In genomic region chr1:33007190-33008050, GRCh38 we compare ENCODE assay signal across 8 cellular contexts. TPM values are rescaled to one million over a fixed set of nuclear protein-coding genes. Genes with fewer than 3 reads are reported as not detected.
DNase-seq lines count a peak whose midpoint lies in the region; ATAC-seq and TF ChIP-seq lines count a peak whose summit lies in the region.

No MANE protein-coding gene starts in this region.

- H3K27ac ChIP-seq in heart left ventricle, result peak overlapping the region in 3 of 12 donors; percentile 27 to 91 (median 84)

- H3K27me3 ChIP-seq in adipocyte (replicated peaks; ENCODE audit: control insufficient read depth, insufficient read depth, low read length) (no peaks in the 10 kb centered on the region), heart left ventricle (no peaks in the 10 kb centered on the region)

- H3K36me3 ChIP-seq in adipocyte (ENCODE audit: control insufficient read depth, insufficient read depth, low read length, severe bottlenecking), result peaks cover 30% of the 10 kb centered on the region
- peaks cover 0 to 33% (median 16%) of the 10 kb centered on the region in 9 donors for H3K36me3 ChIP-seq in heart left ventricle

- intact Hi-C loops in heart left ventricle (cut with DNase I), result loop anchor here in 6 of 10 donors (5.0 to 10.0 kb wide), 4 partner anchors 45 to 75 kb away; partner anchors contain the start of gene RNF19B (in 1 of the 6)

- ATAC-seq in heart left ventricle (peak; percentile 43 to 80 (median 67)), HG02623 (IDR thresholded peaks at IDR 0.05; ENCODE audit: unreplicated experiment) (no peak), GM21423 (IDR thresholded peaks at IDR 0.05; ENCODE audit: unreplicated experiment) (no peak)

- no peaks in the 10 kb centered on the region for H3K9me3 ChIP-seq in adipocyte (ENCODE audit: control insufficient read depth, low read length)
- H3K9me3 ChIP-seq in heart left ventricle, result no peaks in the 10 kb centered on the region

- WGBS in heart left ventricle, 4 donors, result 47 to 68% (median 53%) methylated on average over 6 of the region's 6 CpGs

- H3K4me3 ChIP-seq in adipocyte (ENCODE audit: low read length) (no peak overlapping the region), heart left ventricle (no peak overlapping the region)

- H3K9ac ChIP-seq in adipocyte (ENCODE audit: low read length), result no peak overlapping the region

- no peak for TF ChIP-seq POLR2A in heart left ventricle (IDR thresholded peaks at IDR 0.05)

- TF ChIP-seq CTCF in heart left ventricle (IDR thresholded peaks at IDR 0.05), result peak in 11 of 12 donors; percentile 13 to 52 (median 33)

- H3K4me1 ChIP-seq in adipocyte (ENCODE audit: control insufficient read depth, insufficient read depth, low read length), result peaks cover 66% of the 10 kb centered on the region
- peaks cover 10 to 85% (median 62%) of the 10 kb centered on the region in 12 donors for H3K4me1 ChIP-seq in heart left ventricle

- peak; percentile 17 for DNase-seq in DMS79 treated with DMSO at 0.1 percent for 48 hours (lab: John Stamatoyannopoulos, UW)
- DNase-seq in DMS79 (lab: John Stamatoyannopoulos, UW), result no peak
- peak; percentile 89 for DNase-seq in LHCN-M2 (ENCODE audit: low read depth)
- peak; percentile 92 for DNase-seq in adipocyte (ENCODE audit: low read depth)
- DNase-seq in heart left ventricle, result peak in 3 of 5 donors; percentile 38 to 59 (median 50)
- DNase-seq in smooth muscle cell of the brain vasculature (ENCODE audit: low read depth, low spot score), result peak; percentile 64

RNA-seq across cellular contexts. Expression of gene AK2, which starts 29.3 kb away (rescaled TPM):
- total RNA-seq in LHCN-M2 (2014; rRNA removed) (182 and 189 TPM in 2 replicates), heart left ventricle (100 to 1,000 TPM; 101 to 189 (median 120) TPM)
- polyA plus RNA-seq in LHCN-M2 (2012), result 160 TPM
- polyA plus RNA-seq in heart left ventricle, result 100 to 1,000 TPM; 153 to 292 TPM

RNA-seq across cellular contexts. Expression of gene RNF19B, which starts 42.8 kb away (rescaled TPM):
- total RNA-seq in LHCN-M2 (2014; rRNA removed) (12.9 and 13.7 TPM in 2 replicates), heart left ventricle (10 to 100 TPM in 8 of 9 donors, 1 to 10 TPM in 1; 10.0 to 42.5 (median 15.2) TPM)
- 8.5 TPM for polyA plus RNA-seq in LHCN-M2 (2012)
- polyA plus RNA-seq in heart left ventricle, result 10 to 100 TPM in 1 of 2 donors, 1 to 10 TPM in 1; 1.5 to 15.2 TPM

Comparison
In these comparisons a context has a peak if more than half of its experiments do, and no peak if none do; other contexts are left out.
1. ATAC-seq: peak in heart left ventricle (4 of 4); none in HG02623 (single experiment) and GM21423 (single experiment).